15 cellular contexts compared by ENCODE assay signal in the genomic region with DNA sequence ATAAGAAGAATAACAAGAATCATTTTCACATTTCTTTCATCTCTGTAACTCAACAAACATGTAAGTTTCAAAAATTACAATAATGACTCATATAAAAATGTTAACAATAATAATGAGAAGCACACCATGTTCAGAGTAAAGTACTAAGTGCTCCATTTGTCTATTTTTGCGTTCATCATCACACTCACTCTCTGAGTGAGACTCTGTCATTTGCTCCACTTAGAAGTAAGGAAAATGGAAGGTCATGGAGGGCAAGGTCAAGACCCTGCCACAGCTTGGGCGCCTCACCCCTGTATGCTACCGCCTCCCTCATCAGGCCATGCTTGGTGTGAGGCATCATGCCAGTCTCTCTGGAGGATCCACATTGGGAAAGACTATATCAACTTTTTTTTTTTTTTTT.
"Had no signal": no experiment of that assay in that cellular context is flagged by ENCODE, and none has a peak within 500 bp of the region (broad histone marks: within the 10 kb centered on the region; RNA-seq: fewer than 3 reads in every experiment).

No MANE protein-coding gene starts in this region.

- H3K27me3 ChIP-seq: stomach had no signal

- ATAC-seq: activated CD8-positive, alpha-beta T cell treated with anti-CD3 and anti-CD28 coated beads, Interleukin-2, amount 10 ng/mL, durations not matched to agents 7 days and 5 days; left colon; naive thymus-derived CD8-positive, alpha-beta T cell; T-helper 17 cell; WTC11 had no signal

- H3K4me3 ChIP-seq: coronary artery, lung, stomach had no signal

- H3K27ac ChIP-seq: coronary artery, stomach had no signal

- H3K36me3 ChIP-seq: stomach had no signal

- DNase-seq: activated CD4-positive, alpha-beta T cell treated with anti-CD3 and anti-CD28 coated beads for 48 hours; activated CD8-positive, alpha-beta memory T cell treated with anti-CD3 and anti-CD28 coated beads, Interleukin-2, amount 50 U/mL, for 48 hours; activated CD8-positive, alpha-beta T cell treated with anti-CD3 and anti-CD28 coated beads, Interleukin-2, amount 10 ng/mL, durations not matched to agents 7 days and 5 days; activated naive CD8-positive, alpha-beta T cell treated with anti-CD3 and anti-CD28 coated beads, Interleukin-2, amount 10 ng/mL, durations not matched to agents 7 days and 5 days; caudate nucleus; effector CD4-positive, alpha-beta T cell; left colon; naive thymus-derived CD8-positive, alpha-beta T cell; occipital lobe; stimulated activated CD4-positive, alpha-beta T cell treated with anti-CD3 and anti-CD28 coated beads, Interleukin-4, amount 100 ng/mL, for 1 hour; stomach; T-helper 17 cell had no signal

- H3K9me3 ChIP-seq: stomach had no signal
